8 cellular contexts compared by ENCODE assay signal in the genomic region with DNA sequence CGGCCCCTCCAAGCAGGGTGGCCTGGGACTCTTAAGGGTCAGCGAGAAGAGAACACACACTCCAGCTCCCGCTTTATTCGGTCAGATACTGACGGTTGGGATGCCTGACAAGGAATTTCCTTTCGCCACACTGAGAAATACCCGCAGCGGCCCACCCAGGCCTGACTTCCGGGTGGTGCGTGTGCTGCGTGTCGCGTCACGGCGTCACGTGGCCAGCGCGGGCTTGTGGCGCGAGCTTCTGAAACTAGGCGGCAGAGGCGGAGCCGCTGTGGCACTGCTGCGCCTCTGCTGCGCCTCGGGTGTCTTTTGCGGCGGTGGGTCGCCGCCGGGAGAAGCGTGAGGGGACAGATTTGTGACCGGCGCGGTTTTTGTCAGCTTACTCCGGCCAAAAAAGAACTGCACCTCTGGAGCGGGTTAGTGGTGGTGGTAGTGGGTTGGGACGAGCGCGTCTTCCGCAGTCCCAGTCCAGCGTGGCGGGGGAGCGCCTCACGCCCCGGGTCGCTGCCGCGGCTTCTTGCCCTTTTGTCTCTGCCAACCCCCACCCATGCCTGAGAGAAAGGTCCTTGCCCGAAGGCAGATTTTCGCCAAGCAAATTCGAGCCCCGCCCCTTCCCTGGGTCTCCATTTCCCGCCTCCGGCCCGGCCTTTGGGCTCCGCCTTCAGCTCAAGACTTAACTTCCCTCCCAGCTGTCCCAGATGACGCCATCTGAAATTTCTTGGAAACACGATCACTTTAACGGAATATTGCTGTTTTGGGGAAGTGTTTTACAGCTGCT. TPM values are rescaled to one million over a fixed set of nuclear protein-coding genes. Genes with fewer than 3 reads are reported as not detected.
A peak's percentile ranks its signal among the peaks of the same experiment; 100 is the strongest.
DNase-seq lines count a peak whose midpoint lies in the region; ATAC-seq and TF ChIP-seq lines count a peak whose summit lies in the region.

A gene with protein sequence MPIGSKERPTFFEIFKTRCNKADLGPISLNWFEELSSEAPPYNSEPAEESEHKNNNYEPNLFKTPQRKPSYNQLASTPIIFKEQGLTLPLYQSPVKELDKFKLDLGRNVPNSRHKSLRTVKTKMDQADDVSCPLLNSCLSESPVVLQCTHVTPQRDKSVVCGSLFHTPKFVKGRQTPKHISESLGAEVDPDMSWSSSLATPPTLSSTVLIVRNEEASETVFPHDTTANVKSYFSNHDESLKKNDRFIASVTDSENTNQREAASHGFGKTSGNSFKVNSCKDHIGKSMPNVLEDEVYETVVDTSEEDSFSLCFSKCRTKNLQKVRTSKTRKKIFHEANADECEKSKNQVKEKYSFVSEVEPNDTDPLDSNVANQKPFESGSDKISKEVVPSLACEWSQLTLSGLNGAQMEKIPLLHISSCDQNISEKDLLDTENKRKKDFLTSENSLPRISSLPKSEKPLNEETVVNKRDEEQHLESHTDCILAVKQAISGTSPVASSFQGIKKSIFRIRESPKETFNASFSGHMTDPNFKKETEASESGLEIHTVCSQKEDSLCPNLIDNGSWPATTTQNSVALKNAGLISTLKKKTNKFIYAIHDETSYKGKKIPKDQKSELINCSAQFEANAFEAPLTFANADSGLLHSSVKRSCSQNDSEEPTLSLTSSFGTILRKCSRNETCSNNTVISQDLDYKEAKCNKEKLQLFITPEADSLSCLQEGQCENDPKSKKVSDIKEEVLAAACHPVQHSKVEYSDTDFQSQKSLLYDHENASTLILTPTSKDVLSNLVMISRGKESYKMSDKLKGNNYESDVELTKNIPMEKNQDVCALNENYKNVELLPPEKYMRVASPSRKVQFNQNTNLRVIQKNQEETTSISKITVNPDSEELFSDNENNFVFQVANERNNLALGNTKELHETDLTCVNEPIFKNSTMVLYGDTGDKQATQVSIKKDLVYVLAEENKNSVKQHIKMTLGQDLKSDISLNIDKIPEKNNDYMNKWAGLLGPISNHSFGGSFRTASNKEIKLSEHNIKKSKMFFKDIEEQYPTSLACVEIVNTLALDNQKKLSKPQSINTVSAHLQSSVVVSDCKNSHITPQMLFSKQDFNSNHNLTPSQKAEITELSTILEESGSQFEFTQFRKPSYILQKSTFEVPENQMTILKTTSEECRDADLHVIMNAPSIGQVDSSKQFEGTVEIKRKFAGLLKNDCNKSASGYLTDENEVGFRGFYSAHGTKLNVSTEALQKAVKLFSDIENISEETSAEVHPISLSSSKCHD (N-terminal part only) (plus strand): TSS at position 254 of the 775 bp plus-strand sequence. CDS start 953 bp downstream, outside the sequence.
A gene with protein sequence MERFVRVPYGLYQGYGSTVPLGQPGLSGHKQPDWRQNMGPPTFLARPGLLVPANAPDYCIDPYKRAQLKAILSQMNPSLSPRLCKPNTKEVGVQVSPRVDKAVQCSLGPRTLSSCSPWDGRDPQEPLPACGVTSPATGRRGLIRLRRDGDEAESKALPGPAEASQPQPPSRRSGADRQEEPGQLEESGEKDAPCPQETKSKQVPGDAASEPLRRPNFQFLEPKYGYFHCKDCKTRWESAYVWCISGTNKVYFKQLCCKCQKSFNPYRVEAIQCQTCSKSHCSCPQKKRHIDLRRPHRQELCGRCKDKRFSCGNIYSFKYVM (minus strand): TSS at position 109 of the 775 bp plus-strand sequence. CDS start 3,438 bp downstream, outside the sequence.

- no peaks in the 10 kb centered on the region for H3K27me3 ChIP-seq in foreskin keratinocyte
- H3K27me3 ChIP-seq in neuron (ENCODE audit: insufficient read depth, low read length), result no peaks in the 10 kb centered on the region
- H3K27me3 ChIP-seq in stomach smooth muscle (ENCODE audit: control insufficient read depth in 1 of 2, insufficient read depth in 2 of 2, low read length in 2 of 2), result no peaks in the 10 kb centered on the region

- ATAC-seq in foreskin keratinocyte, result peak; percentile 97

- DNase-seq in GOT3 (lab: John Stamatoyannopoulos, UW) (peak; percentile 58), LHCN-M2 (ENCODE audit: low read depth) (peak; percentile 94), SIG-M5 (lab: John Stamatoyannopoulos, UW) (peak; percentile 69), foreskin keratinocyte (peak; percentile 57 to 68)
- DNase-seq in activated gamma-delta T cell treated with anti-CD3 and anti-CD28 coated beads, Interleukin-2, amount 50 U/mL, for 16 hours (ENCODE audit: low read depth), result peak; percentile 81

- no peaks in the 10 kb centered on the region for H3K4me1 ChIP-seq in ES-I3 (ENCODE audit: insufficient read depth, low read length)
- H3K4me1 ChIP-seq in foreskin keratinocyte, result peaks cover 5% of the 10 kb centered on the region
- H3K4me1 ChIP-seq in neuron (ENCODE audit: insufficient read depth, low read length), result peaks cover 5% of the 10 kb centered on the region
- H3K4me1 ChIP-seq in stomach smooth muscle (ENCODE audit: control insufficient read depth, insufficient read depth, low read length), result peaks cover 12% of the 10 kb centered on the region

- H3K27ac ChIP-seq in foreskin keratinocyte (peak within 1 kb of the TSS; percentile 92), stomach smooth muscle (ENCODE audit: low read length) (peak within 1 kb of the TSS; percentile 91)

- peak within 1 kb of the TSS; percentile 83 for H2AFZ ChIP-seq in neuron (ENCODE audit: low read depth, low read length)

- H3K9ac ChIP-seq in ES-I3 (ENCODE audit: low read depth, low read length), result peak within 1 kb of the TSS; percentile 95
- peak within 1 kb of the TSS; percentile 83 to 95 for H3K9ac ChIP-seq in stomach smooth muscle (ENCODE audit: low read length in 2 of 2)

- H3K9me3 ChIP-seq in ES-I3 (ENCODE audit: control insufficient read depth, insufficient read depth, low read length), result no peaks in the 10 kb centered on the region
- H3K9me3 ChIP-seq in neuron (ENCODE audit: low read length), result no peaks in the 10 kb centered on the region
- H3K9me3 ChIP-seq in stomach smooth muscle (ENCODE audit: control insufficient read depth in 2 of 2, low read length in 2 of 2), result no peaks in the 10 kb centered on the region

- TF ChIP-seq CTCF in foreskin keratinocyte (conservative IDR thresholded peaks at IDR 0.05), result no peak

- H3K4me3 ChIP-seq in neuron (ENCODE audit: low read length) (peak within 1 kb of the TSS; percentile 65), stomach smooth muscle (ENCODE audit: low read length in 2 of 2) (peak within 1 kb of the TSS; percentile 62 to 87)

- H3K36me3 ChIP-seq in ES-I3 (ENCODE audit: insufficient read depth, low read length) (no peaks in the 10 kb centered on the region), neuron (ENCODE audit: insufficient read depth, low read length) (peaks cover 10% of the 10 kb centered on the region), stomach smooth muscle (ENCODE audit: control insufficient read depth in 2 of 2, insufficient read depth in 2 of 2, low read length in 2 of 2) (no peaks in the 10 kb centered on the region)

RNA-seq across cellular contexts. Expression of the first gene that starts in this region (rescaled TPM):
- 22.7 and 24.8 TPM in 2 replicates for total RNA-seq in LHCN-M2 (2014; rRNA removed)
- polyA plus RNA-seq in LHCN-M2 (2012), result 2.6 TPM
- total RNA-seq in foreskin keratinocyte, result 14.1 and 15.2 TPM in 2 replicates
- polyA plus RNA-seq in foreskin keratinocyte, result 1.6 and 2.3 TPM in 2 replicates

RNA-seq across cellular contexts. Expression of the second gene that starts in this region (rescaled TPM):
- not detected in 2 replicates for total RNA-seq in LHCN-M2 (2014; rRNA removed)
- not detected for polyA plus RNA-seq in LHCN-M2 (2012)
- total RNA-seq in foreskin keratinocyte, result not detected in 2 replicates
- polyA plus RNA-seq in foreskin keratinocyte, result not detected in 2 replicates

Comparison
In these comparisons a context has a peak if more than half of its experiments do, and no peak if none do; other contexts are left out.
1. Peak in every context shown above with its lines: DNase-seq, ATAC-seq, H3K4me3 ChIP-seq and H3K27ac ChIP-seq.